ENCODE assay signal across 8 cellular contexts in genomic region chr3:192825657-192826200, GRCh38.
A peak's percentile ranks its signal among the peaks of the same experiment; 100 is the strongest.
DNase-seq lines count a peak whose midpoint lies in the region; ATAC-seq lines count a peak whose summit lies in the region.

No MANE protein-coding gene starts in this region.

- H3K4ac ChIP-seq in mesendoderm (ENCODE audit: low read depth, low read length) = no peak overlapping the region

- no peak overlapping the region for H4K8ac ChIP-seq in mesendoderm (ENCODE audit: low read depth, low read length)

- no peak overlapping the region for H3K4me3 ChIP-seq in MG63
- no peak overlapping the region for H3K4me3 ChIP-seq in SJCRH30
- H3K4me3 ChIP-seq in mesendoderm (ENCODE audit: low read length) = no peak overlapping the region

- DNase-seq in MG63 (peak; percentile 74), SJCRH30 (peak; percentile 17 to 46), mesendoderm (peak; percentile 42), NCI-H526 (lab: John Stamatoyannopoulos, UW) (no peak), EL (no peak)
- no peak for DNase-seq in activated CD4-positive, alpha-beta T cell treated with anti-CD3 and anti-CD28 coated beads for 4 hours

- H2BK5ac ChIP-seq in mesendoderm (ENCODE audit: low read length) = no peak overlapping the region

- no peaks in the 10 kb centered on the region for H3K27me3 ChIP-seq in MG63
- H3K27me3 ChIP-seq in SJCRH30 = no peaks in the 10 kb centered on the region
- no peaks in the 10 kb centered on the region for H3K27me3 ChIP-seq in mesendoderm (ENCODE audit: insufficient read depth, low read length, poor library complexity)

- H3K23ac ChIP-seq in mesendoderm (ENCODE audit: low read length) = no peak overlapping the region

- H3K27ac Mint-ChIP-seq in activated T-helper 17 cell treated with anti-CD3 and anti-CD28 coated beads, Interleukin-2, amount 50 U/mL, for 72 hours = no peak overlapping the region

- H3K18ac ChIP-seq in mesendoderm (ENCODE audit: low read length) = no peak overlapping the region

- no peak overlapping the region for H3K4me3 Mint-ChIP-seq in activated T-helper 17 cell treated with anti-CD3 and anti-CD28 coated beads, Interleukin-2, amount 50 U/mL, for 72 hours

- no peak overlapping the region for H2BK15ac ChIP-seq in mesendoderm (replicated peaks; ENCODE audit: low read depth)

- peak; percentile 44 for ATAC-seq in GM18868 (IDR thresholded peaks at IDR 0.05; ENCODE audit: unreplicated experiment)
- no peak for ATAC-seq in activated T-helper 17 cell treated with anti-CD3 and anti-CD28 coated beads, Interleukin-2, amount 50 U/mL, for 72 hours (replicated peaks)

- peaks cover 5% of the 10 kb centered on the region for H3K4me1 Mint-ChIP-seq in activated T-helper 17 cell treated with anti-CD3 and anti-CD28 coated beads, Interleukin-2, amount 50 U/mL, for 72 hours

- H3K9me3 Mint-ChIP-seq in activated T-helper 17 cell treated with anti-CD3 and anti-CD28 coated beads, Interleukin-2, amount 50 U/mL, for 72 hours = peaks cover 3% of the 10 kb centered on the region

- no peak overlapping the region for H2AK5ac ChIP-seq in mesendoderm (ENCODE audit: low read length)

- WGBS in mesendoderm (ENCODE audit: extremely low coverage, insufficient coverage, low lambda C conversion rate) = no CpG with 5 or more reads among the region's 2 CpGs

- H3K79me1 ChIP-seq in mesendoderm (ENCODE audit: low read length) = peaks cover 13% of the 10 kb centered on the region

- no peaks in the 10 kb centered on the region for H3K9me3 ChIP-seq in MG63
- no peaks in the 10 kb centered on the region for H3K9me3 ChIP-seq in SJCRH30 (replicated peaks)

- H3K4me2 ChIP-seq in mesendoderm (ENCODE audit: low read length) = no peak overlapping the region

- H3K27ac ChIP-seq in SJCRH30 (no peak overlapping the region), mesendoderm (ENCODE audit: low read depth, low read length) (no peak overlapping the region)

- H3K36me3 Mint-ChIP-seq in activated T-helper 17 cell treated with anti-CD3 and anti-CD28 coated beads, Interleukin-2, amount 50 U/mL, for 72 hours (ENCODE audit: low read depth) = peaks cover 5% of the 10 kb centered on the region

- no peaks in the 10 kb centered on the region for H3K27me3 Mint-ChIP-seq in activated T-helper 17 cell treated with anti-CD3 and anti-CD28 coated beads, Interleukin-2, amount 50 U/mL, for 72 hours

- H4K5ac ChIP-seq in mesendoderm (ENCODE audit: low read length) = no peak overlapping the region

- H3K4me1 ChIP-seq in SJCRH30 (peaks cover 25% of the 10 kb centered on the region), mesendoderm (ENCODE audit: control insufficient read depth, low read depth, low read length) (peaks cover 2% of the 10 kb centered on the region)

- H3K79me2 ChIP-seq in mesendoderm (ENCODE audit: control insufficient read depth, insufficient read depth, low read length) = peaks cover 12% of the 10 kb centered on the region

- H3K36me3 ChIP-seq in MG63 = no peaks in the 10 kb centered on the region
- H3K36me3 ChIP-seq in SJCRH30 = no peaks in the 10 kb centered on the region
- H3K36me3 ChIP-seq in mesendoderm (ENCODE audit: control insufficient read depth, insufficient read depth, low read length) = no peaks in the 10 kb centered on the region

- no peak overlapping the region for H3K9ac ChIP-seq in mesendoderm (ENCODE audit: low read length)

- no peak overlapping the region for H3K56ac ChIP-seq in mesendoderm (ENCODE audit: low read length)

- no peak overlapping the region for H2BK120ac ChIP-seq in mesendoderm (ENCODE audit: low read depth, low read length)

Comparison
In these comparisons a context has a peak if more than half of its experiments do, and no peak if none do; other contexts are left out.
1. DNase-seq: peak in MG63 (single experiment), SJCRH30 (2 of 2) and mesendoderm (single experiment); none in NCI-H526 (0 of 2), activated CD4-positive, alpha-beta T cell treated with anti-CD3 and anti-CD28 coated beads for 4 hours (0 of 2) and EL (single experiment).